Comparison of ENCODE assay signal across 21 cellular contexts in genomic region chr7:39434012-39434411, GRCh38.
"Had no signal": no experiment of that assay in that cellular context is flagged by ENCODE, and none has a peak within 500 bp of the region (broad histone marks: within the 10 kb centered on the region; RNA-seq: fewer than 3 reads in every experiment).

No MANE protein-coding gene starts in this region.

- H3K9me3 ChIP-seq: prostate gland, right lobe of liver, tibial artery, upper lobe of right lung had no signal

- H3K27ac ChIP-seq: coronary artery, foreskin keratinocyte, hepatocyte, left ventricle myocardium inferior, parathyroid adenoma, prostate gland, right lobe of liver, tibial artery, upper lobe of right lung had no signal

- H3K27ac Mint-ChIP-seq: endodermal cell; nephron; stimulated activated effector memory CD8-positive, alpha-beta T cell treated with anti-CD3 and anti-CD28 coated beads, Interleukin-12 subunit alpha, Interleukin-12 subunit beta, amount 100 ng/mL, for 72 hours; stimulated activated naive CD8-positive, alpha-beta T cell treated with anti-CD3 and anti-CD28 coated beads, Interleukin-15, Interleukin-2, amounts not matched to agents 100 ng/mL and 50 ng/mL, for 24 hours had no signal

- ATAC-seq: foreskin keratinocyte; right lobe of liver; stimulated activated effector memory CD8-positive, alpha-beta T cell treated with anti-CD3 and anti-CD28 coated beads, Interleukin-12 subunit alpha, Interleukin-12 subunit beta, amount 100 ng/mL, for 72 hours; upper lobe of right lung had no signal

- H3K36me3 ChIP-seq: left ventricle myocardium inferior, prostate gland, right lobe of liver, tibial artery, upper lobe of right lung had no signal

- H3K4me3 ChIP-seq: coronary artery, hepatocyte, left ventricle myocardium inferior, lung, prostate gland, right lobe of liver, tibial artery, upper lobe of right lung had no signal

- H3K9me3 Mint-ChIP-seq: stimulated activated effector memory CD8-positive, alpha-beta T cell treated with anti-CD3 and anti-CD28 coated beads, Interleukin-12 subunit alpha, Interleukin-12 subunit beta, amount 100 ng/mL, for 72 hours; stimulated activated naive CD8-positive, alpha-beta T cell treated with anti-CD3 and anti-CD28 coated beads, Interleukin-15, Interleukin-2, amounts not matched to agents 100 ng/mL and 50 ng/mL, for 24 hours had no signal

- H3K36me3 Mint-ChIP-seq: naive B cell; stimulated activated effector memory CD8-positive, alpha-beta T cell treated with anti-CD3 and anti-CD28 coated beads, Interleukin-12 subunit alpha, Interleukin-12 subunit beta, amount 100 ng/mL, for 72 hours had no signal

- DNase-seq: effector CD4-positive, alpha-beta T cell; endodermal cell; erythroblast; foreskin keratinocyte; islet precursor cell; left ventricle myocardium inferior; mesenchymal stem cell; right lobe of liver; stimulated activated CD4-positive, alpha-beta T cell treated with anti-CD3 and anti-CD28 coated beads, Interleukin-4, amount 100 ng/mL, for 1 hour; stimulated activated CD8-positive, alpha-beta memory T cell treated with anti-CD3 and anti-CD28 coated beads, Interleukin-4, amount 100 ng/mL, for 48 hours; tibial artery; upper lobe of right lung had no signal

- H3K4me2 ChIP-seq: hepatocyte had no signal

- H3K79me2 ChIP-seq: hepatocyte, parathyroid adenoma had no signal

- H3K4me3 Mint-ChIP-seq: endodermal cell; nephron; stimulated activated effector memory CD8-positive, alpha-beta T cell treated with anti-CD3 and anti-CD28 coated beads, Interleukin-12 subunit alpha, Interleukin-12 subunit beta, amount 100 ng/mL, for 72 hours; stimulated activated naive CD8-positive, alpha-beta T cell treated with anti-CD3 and anti-CD28 coated beads, Interleukin-15, Interleukin-2, amounts not matched to agents 100 ng/mL and 50 ng/mL, for 24 hours had no signal

- H3K9ac ChIP-seq: parathyroid adenoma had no signal

- H3K4me1 ChIP-seq: foreskin keratinocyte, left ventricle myocardium inferior, parathyroid adenoma, prostate gland, right lobe of liver, upper lobe of right lung had no signal

- H3K27me3 ChIP-seq: foreskin keratinocyte, hepatocyte, right lobe of liver, tibial artery, upper lobe of right lung had no signal

- H3K4me1 Mint-ChIP-seq: stimulated activated effector memory CD8-positive, alpha-beta T cell treated with anti-CD3 and anti-CD28 coated beads, Interleukin-12 subunit alpha, Interleukin-12 subunit beta, amount 100 ng/mL, for 72 hours had no signal
